ENCODE assay signal across 8 cellular contexts in the genomic region with DNA sequence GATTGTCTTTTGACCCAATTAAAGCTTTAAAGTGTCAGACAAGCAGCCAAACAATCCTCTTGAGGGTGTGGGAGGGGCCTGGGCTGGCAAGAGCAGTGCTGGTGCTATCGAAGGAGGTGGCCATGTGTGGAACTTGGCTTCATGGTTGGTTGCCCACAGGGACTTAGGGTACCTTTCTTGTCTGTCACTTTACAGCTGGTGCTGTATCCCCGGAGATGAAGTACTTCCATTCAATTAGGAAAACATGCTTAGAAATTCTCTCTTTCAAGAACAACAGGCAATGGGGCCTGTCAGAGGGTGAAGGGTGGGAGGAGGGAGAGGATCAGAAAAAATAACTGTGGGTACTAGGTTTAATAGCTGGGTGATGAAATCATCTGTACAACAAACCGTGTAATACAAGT.
DNase-seq lines count a peak whose midpoint lies in the region; ATAC-seq and TF ChIP-seq lines count a peak whose summit lies in the region.

No MANE protein-coding gene starts in this region.

- no peak overlapping the region for H3K23ac ChIP-seq in mesendoderm (ENCODE audit: low read length)

- H2AFZ ChIP-seq in Loucy (ENCODE audit: low read length), result no peak overlapping the region

- H3K4me2 ChIP-seq in Loucy (ENCODE audit: low read depth, low read length, poor library complexity, severe bottlenecking), result peak overlapping the region; percentile 32
- no peak overlapping the region for H3K4me2 ChIP-seq in mesendoderm (ENCODE audit: low read length)

- H4K8ac ChIP-seq in mesendoderm (ENCODE audit: low read depth, low read length), result no peak overlapping the region

- no peak overlapping the region for H2BK5ac ChIP-seq in mesendoderm (ENCODE audit: low read length)

- H3K4me1 ChIP-seq in Loucy (ENCODE audit: insufficient read depth, low read length, poor library complexity, severe bottlenecking) (peaks cover 18% of the 10 kb centered on the region), mesendoderm (ENCODE audit: control insufficient read depth, low read depth, low read length) (no peaks in the 10 kb centered on the region)

- H3K4ac ChIP-seq in mesendoderm (ENCODE audit: low read depth, low read length), result no peak overlapping the region

- DNase-seq in G401 (ENCODE audit: low spot score), result peak; percentile 53
- no peak for DNase-seq in osteocyte (ENCODE audit: extremely low spot score, unreplicated experiment)
- DNase-seq in mesendoderm, result no peak
- DNase-seq in C1 segment of cervical spinal cord (lab: John Stamatoyannopoulos, UW), result no peak
- no peak for DNase-seq in stimulated activated naive CD4-positive, alpha-beta T cell (lab: John Stamatoyannopoulos, UW)

- no peak overlapping the region for H2AK5ac ChIP-seq in mesendoderm (ENCODE audit: low read length)

- peaks cover 0 to 4% (median 3%) of the 10 kb centered on the region in 5 experiments for H3K9me3 Mint-ChIP-seq in brain
- H3K9me3 Mint-ChIP-seq in osteocyte (ENCODE audit: unreplicated experiment), result no peaks in the 10 kb centered on the region

- no peak overlapping the region for H4K5ac ChIP-seq in mesendoderm (ENCODE audit: low read length)

- no peak overlapping the region for H3K18ac ChIP-seq in mesendoderm (ENCODE audit: low read length)

- H3K27me3 Mint-ChIP-seq in brain (peaks cover 2% of the 10 kb centered on the region), osteocyte (ENCODE audit: unreplicated experiment) (no peaks in the 10 kb centered on the region)

- peak; percentile 46 for ATAC-seq in GM21526 (IDR thresholded peaks at IDR 0.05; ENCODE audit: low FRiP score, unreplicated experiment)

- in situ Hi-C loops in G401 (cut with HindIII; ENCODE audit: low sequenced_read_pairs), result no loop called here

- no peaks in the 10 kb centered on the region; the same call in 1 of the 2 replicates for H3F3A ChIP-seq in Loucy (ENCODE audit: low read depth)

- H3K56ac ChIP-seq in mesendoderm (ENCODE audit: low read length), result no peak overlapping the region

- H2BK15ac ChIP-seq in mesendoderm (replicated peaks; ENCODE audit: low read depth), result no peak overlapping the region

- H3K9me2 ChIP-seq in Loucy (replicated peaks; ENCODE audit: low read depth, low read length), result no peaks in the 10 kb centered on the region

- TF ChIP-seq CTCF in Loucy (conservative IDR thresholded peaks at IDR 0.05; ENCODE audit: low read length) (no peak), brain (conservative IDR thresholded peaks at IDR 0.05) (no peak), osteocyte (IDR thresholded peaks at IDR 0.05) (no peak)

- peak overlapping the region in 4 of 5 experiments; percentile 12 to 61 (median 50) for H3K4me3 Mint-ChIP-seq in brain
- H3K4me3 Mint-ChIP-seq in osteocyte (ENCODE audit: unreplicated experiment), result peak overlapping the region; percentile 6

- H3K79me1 ChIP-seq in mesendoderm (ENCODE audit: low read length), result no peaks in the 10 kb centered on the region

- no peak overlapping the region for H3K27ac ChIP-seq in mesendoderm (ENCODE audit: low read depth, low read length)

- H4K20me1 ChIP-seq in Loucy (ENCODE audit: insufficient read depth, low read length, poor library complexity, severe bottlenecking), result no peaks in the 10 kb centered on the region

- H3K4me1 Mint-ChIP-seq in brain (peaks cover 74% of the 10 kb centered on the region), osteocyte (ENCODE audit: unreplicated experiment) (peaks cover 52% of the 10 kb centered on the region)

- H3K36me3 Mint-ChIP-seq in brain, result peaks cover 32% of the 10 kb centered on the region
- peaks cover 2% of the 10 kb centered on the region for H3K36me3 Mint-ChIP-seq in osteocyte (ENCODE audit: unreplicated experiment)

- no peak overlapping the region for H2BK120ac ChIP-seq in mesendoderm (ENCODE audit: low read depth, low read length)

- H3K4me3 ChIP-seq in Loucy (ENCODE audit: low read length, poor library complexity, severe bottlenecking), result no peak overlapping the region
- H3K4me3 ChIP-seq in mesendoderm (ENCODE audit: low read length), result no peak overlapping the region

- no peaks in the 10 kb centered on the region for H3K27me3 ChIP-seq in Loucy (ENCODE audit: insufficient read depth, low read length, poor library complexity, severe bottlenecking)
- H3K27me3 ChIP-seq in mesendoderm (ENCODE audit: insufficient read depth, low read length, poor library complexity), result no peaks in the 10 kb centered on the region

- H3K9me3 ChIP-seq in Loucy (ENCODE audit: insufficient read depth, low read depth, low read length), result no peaks in the 10 kb centered on the region

- no peak overlapping the region for H3K9ac ChIP-seq in Loucy (ENCODE audit: low read depth, low read length, poor library complexity, severe bottlenecking)
- H3K9ac ChIP-seq in mesendoderm (ENCODE audit: low read length), result no peak overlapping the region

- no peaks in the 10 kb centered on the region for H3K36me3 ChIP-seq in Loucy (ENCODE audit: insufficient read depth, low read length)
- no peaks in the 10 kb centered on the region for H3K36me3 ChIP-seq in mesendoderm (ENCODE audit: control insufficient read depth, insufficient read depth, low read length)

- WGBS in mesendoderm (ENCODE audit: extremely low coverage, insufficient coverage, low lambda C conversion rate), result no CpG with 5 or more reads among the region's 3 CpGs

- H3K79me2 ChIP-seq in Loucy (ENCODE audit: insufficient read depth, low read length), result no peaks in the 10 kb centered on the region
- no peaks in the 10 kb centered on the region for H3K79me2 ChIP-seq in mesendoderm (ENCODE audit: control insufficient read depth, insufficient read depth, low read length)

- H3K27ac Mint-ChIP-seq in brain, result peak overlapping the region; percentile 11 to 91 (median 70)
- H3K27ac Mint-ChIP-seq in osteocyte (ENCODE audit: unreplicated experiment), result peak overlapping the region; percentile 80
